In the genomic region with DNA sequence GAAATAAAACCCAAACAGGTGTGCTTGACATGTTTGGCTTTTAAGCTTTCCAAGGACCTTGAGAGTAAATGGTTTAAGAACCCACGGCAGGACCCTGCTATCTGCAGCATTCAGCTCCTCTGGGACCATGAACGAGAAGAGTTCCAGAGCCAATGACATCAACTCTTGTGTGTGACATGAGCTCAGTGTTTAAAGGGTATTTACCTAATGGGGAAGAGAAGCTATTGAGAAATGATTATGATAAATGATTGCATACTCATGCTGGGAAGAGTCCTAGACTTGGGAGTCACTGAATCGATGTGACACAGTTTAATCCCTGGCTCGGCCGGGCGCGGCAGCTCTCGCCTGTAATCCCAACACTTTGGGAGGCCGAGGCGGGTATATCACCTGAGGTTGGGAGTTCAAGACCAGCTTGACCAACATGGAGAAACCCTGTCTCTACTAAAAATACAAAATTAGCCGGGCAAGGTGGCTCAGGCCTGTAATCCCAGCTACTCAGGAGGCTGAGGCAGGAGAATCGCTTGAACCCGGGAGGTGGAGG, we compare ENCODE assay signal across 21 cellular contexts. TPM values are rescaled to one million over a fixed set of nuclear protein-coding genes. Genes with fewer than 3 reads are reported as not detected.
"Had no signal": no experiment of that assay in that cellular context is flagged by ENCODE, and none has a peak within 500 bp of the region (broad histone marks: within the 10 kb centered on the region; RNA-seq: fewer than 3 reads in every experiment).

No MANE protein-coding gene starts in this region.

- H3K36me3 ChIP-seq: colonic mucosa, esophagus squamous epithelium, gastroesophageal sphincter, lower lobe of right lung, ovary, stomach, thoracic aorta, transverse colon had no signal

- H3K27me3 ChIP-seq: colonic mucosa, gastroesophageal sphincter, ovary, stomach, transverse colon had no signal

- ATAC-seq: gastroesophageal sphincter, left lobe of liver, lower lobe of right lung, right cardiac atrium had no signal

- H3K4me1 ChIP-seq: colonic mucosa, esophagus squamous epithelium, gastroesophageal sphincter, lower lobe of right lung, stomach, transverse colon had no signal

- H3K4me3 ChIP-seq: colonic mucosa, esophagus squamous epithelium, gastroesophageal sphincter, lower lobe of right lung, ovary, stomach, thoracic aorta, transverse colon had no signal

- H3K9me3 ChIP-seq: colonic mucosa, esophagus squamous epithelium, gastroesophageal sphincter, lower lobe of right lung, ovary, stomach, thoracic aorta, transverse colon had no signal

- DNase-seq: colonic mucosa; dermis blood vessel endothelial cell; esophagus squamous epithelium; foreskin fibroblast; glutamatergic neuron; lower lobe of right lung; midbrain; naive B cell; nucleus accumbens; ovary; right cardiac atrium; small intestine; stimulated activated CD4-positive, alpha-beta T cell treated with anti-CD3 and anti-CD28 coated beads, Interleukin-12 subunit alpha, Interleukin-12 subunit beta, amount 100 ng/mL, for 4 hours; stimulated activated naive CD4-positive, alpha-beta T cell; stomach; substantia nigra; transverse colon had no signal

- H3K27ac ChIP-seq: colonic mucosa, esophagus squamous epithelium, gastroesophageal sphincter, lower lobe of right lung, ovary, stomach, thoracic aorta, transverse colon had no signal

- FAIRE-seq: small intestine had no signal

RNA-seq across cellular contexts. Expression of a gene that starts 55.4 kb away (rescaled TPM):
- total RNA-seq: dermis blood vessel endothelial cell, epithelial cell of proximal tubule had no signal
